In the genomic region with DNA sequence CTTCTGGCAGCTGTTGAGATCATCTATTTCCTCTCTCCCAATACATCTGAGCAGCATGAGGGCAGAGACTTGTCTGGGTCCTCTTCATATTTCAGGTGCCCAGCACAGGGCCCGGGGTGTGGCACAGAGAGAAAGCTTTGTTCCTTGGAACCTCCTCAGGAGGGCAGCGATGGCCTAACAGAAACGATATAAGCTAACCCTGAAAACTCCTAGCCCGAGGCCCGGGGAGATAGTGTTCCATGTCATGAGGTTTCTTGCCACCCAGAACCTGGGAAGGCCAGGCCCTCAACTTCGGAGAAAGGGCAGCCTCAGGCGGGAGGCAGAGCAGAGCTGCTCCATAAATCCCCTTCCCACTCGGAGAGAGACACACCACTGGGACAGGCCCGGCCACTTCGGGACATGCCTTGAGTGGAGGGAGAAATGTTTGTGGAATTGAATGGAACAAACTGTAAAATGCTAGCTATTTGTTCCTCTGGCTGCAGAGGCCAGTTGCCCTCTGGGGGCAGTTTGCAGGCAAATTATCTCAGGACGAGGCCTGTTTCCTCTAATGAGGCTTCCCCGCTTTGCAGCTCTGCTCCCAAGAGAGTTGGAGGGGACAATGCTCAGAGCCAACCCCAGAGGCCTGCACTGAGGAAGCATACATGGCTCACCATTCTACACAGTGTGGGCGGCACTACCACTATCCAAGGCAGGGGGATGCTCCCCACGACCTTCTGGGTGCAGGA, we compare ENCODE assay signal across 8 cellular contexts. TPM values are rescaled to one million over a fixed set of nuclear protein-coding genes. Genes with fewer than 3 reads are reported as not detected.
DNase-seq lines count a peak whose midpoint lies in the region; ATAC-seq and TF ChIP-seq lines count a peak whose summit lies in the region.

No MANE protein-coding gene starts in this region.

- H3K36me3 ChIP-seq in heart left ventricle = peaks cover 0 to 8% (median 0%) of the 10 kb centered on the region in 9 donors

- peak overlapping the region; percentile 65 for H3K4me3 Mint-ChIP-seq in activated CD4-positive, alpha-beta T cell treated with anti-CD3 and anti-CD28 coated beads, Interleukin-2, amount 10 ng/mL, durations not matched to agents 24 days and 14 days
- peak overlapping the region; percentile 54 to 84 (median 62) for H3K4me3 Mint-ChIP-seq in T-cell
- peak overlapping the region; percentile 41 to 52 for H3K4me3 Mint-ChIP-seq in stimulated activated naive B cell treated with anti-CD40 and anti-IgM and Interleukin-4, amounts not matched to agents 10 μg/mL and 1 μg/mL and 100 μg/mL, for 72 hours

- H3K4me1 Mint-ChIP-seq in activated CD4-positive, alpha-beta T cell treated with anti-CD3 and anti-CD28 coated beads, Interleukin-2, amount 10 ng/mL, durations not matched to agents 24 days and 14 days = peaks cover 71% of the 10 kb centered on the region
- H3K4me1 Mint-ChIP-seq in T-cell = peaks cover 85 to 96% (median 92%) of the 10 kb centered on the region in 3 donors
- peaks cover 39 to 74% of the 10 kb centered on the region in 2 donors for H3K4me1 Mint-ChIP-seq in stimulated activated naive B cell treated with anti-CD40 and anti-IgM and Interleukin-4, amounts not matched to agents 10 μg/mL and 1 μg/mL and 100 μg/mL, for 72 hours

- ATAC-seq in T-cell (replicated peaks in 1 of 4) = peak; percentile 15 to 26 (median 20)
- peak; percentile 19 to 46 (median 44) for ATAC-seq in heart left ventricle
- ATAC-seq in stimulated activated naive B cell treated with anti-CD40 and anti-IgM and Interleukin-4, amounts not matched to agents 10 μg/mL and 1 μg/mL and 100 μg/mL, for 72 hours (replicated peaks) = peak; percentile 74 to 83
- ATAC-seq in HG03439 (IDR thresholded peaks at IDR 0.05; ENCODE audit: unreplicated experiment) = no peak
- ATAC-seq in HG02571 (IDR thresholded peaks at IDR 0.05; ENCODE audit: unreplicated experiment) = no peak
- ATAC-seq in HG03469 (IDR thresholded peaks at IDR 0.05; ENCODE audit: unreplicated experiment) = no peak

- no peaks in the 10 kb centered on the region for H3K27me3 ChIP-seq in heart left ventricle

- peak overlapping the region in 2 of 12 donors; percentile 2 to 33 for H3K4me3 ChIP-seq in heart left ventricle

- H3K27ac Mint-ChIP-seq in activated CD4-positive, alpha-beta T cell treated with anti-CD3 and anti-CD28 coated beads, Interleukin-2, amount 10 ng/mL, durations not matched to agents 24 days and 14 days = peak overlapping the region; percentile 80
- H3K27ac Mint-ChIP-seq in T-cell = peak overlapping the region; percentile 91 to 95
- H3K27ac Mint-ChIP-seq in stimulated activated naive B cell treated with anti-CD40 and anti-IgM and Interleukin-4, amounts not matched to agents 10 μg/mL and 1 μg/mL and 100 μg/mL, for 72 hours = peak overlapping the region; percentile 56

- H3K36me3 Mint-ChIP-seq in activated CD4-positive, alpha-beta T cell treated with anti-CD3 and anti-CD28 coated beads, Interleukin-2, amount 10 ng/mL, durations not matched to agents 24 days and 14 days (ENCODE audit: low read depth) = peaks cover 5% of the 10 kb centered on the region
- no peaks in the 10 kb centered on the region for H3K36me3 Mint-ChIP-seq in T-cell
- no peaks in the 10 kb centered on the region for H3K36me3 Mint-ChIP-seq in stimulated activated naive B cell treated with anti-CD40 and anti-IgM and Interleukin-4, amounts not matched to agents 10 μg/mL and 1 μg/mL and 100 μg/mL, for 72 hours

- no peak for TF ChIP-seq POLR2A in heart left ventricle (IDR thresholded peaks at IDR 0.05)

- peak in 3 of 12 donors; percentile 5 to 19 (median 10) for TF ChIP-seq CTCF in heart left ventricle (IDR thresholded peaks at IDR 0.05)

- peak overlapping the region; percentile 28 to 96 (median 76) for H3K27ac ChIP-seq in heart left ventricle

- no peak for DNase-seq in activated CD4-positive, alpha-beta T cell treated with anti-CD3 and anti-CD28 coated beads, Interleukin-2, amount 10 ng/mL, durations not matched to agents 24 days and 14 days
- DNase-seq in activated CD4-positive, alpha-beta T cell treated with anti-CD3 and anti-CD28 coated beads, Interleukin-2, amount 50 U/mL, for 48 hours = no peak
- no peak for DNase-seq in T-cell
- peak in 3 of 5 donors; percentile 54 to 68 (median 64) for DNase-seq in heart left ventricle
- peak; percentile 41 for DNase-seq in stimulated activated naive B cell treated with anti-CD40 and anti-IgM and Interleukin-4, amounts not matched to agents 10 μg/mL and 1 μg/mL and 100 μg/mL, for 72 hours

- H3K4me1 ChIP-seq in heart left ventricle = peaks cover 30 to 100% (median 84%) of the 10 kb centered on the region in 12 donors

- CTCF ChIA-PET in T-cell (lab: Charles Lee) = interaction anchor here in 1 of 2 donors (0.6 to 1.3 kb wide), 4 partner anchors 10 to 379 kb away, joined by 3 to 4 read pairs (median 4); no protein-coding TSS in a partner anchor

- intact Hi-C loops in activated CD4-positive, alpha-beta T cell treated with anti-CD3 and anti-CD28 coated beads, Interleukin-2, amount 10 ng/mL, durations not matched to agents 24 days and 14 days (cut with micrococcal nuclease) = loop anchor here (1.0 to 10.0 kb wide), 2 partner anchors 12 to 415 kb away; no protein-coding TSS in a partner anchor
- intact Hi-C loops in heart left ventricle (cut with DNase I) = loop anchor here in 1 of 10 donors (5.0 kb wide), 1 partner anchor 58 kb away; no protein-coding TSS in a partner anchor

- no peaks in the 10 kb centered on the region for H3K9me3 Mint-ChIP-seq in activated CD4-positive, alpha-beta T cell treated with anti-CD3 and anti-CD28 coated beads, Interleukin-2, amount 10 ng/mL, durations not matched to agents 24 days and 14 days
- no peaks in the 10 kb centered on the region for H3K9me3 Mint-ChIP-seq in T-cell
- H3K9me3 Mint-ChIP-seq in stimulated activated naive B cell treated with anti-CD40 and anti-IgM and Interleukin-4, amounts not matched to agents 10 μg/mL and 1 μg/mL and 100 μg/mL, for 72 hours = peaks cover 0 to 2% of the 10 kb centered on the region in 2 donors

- no peaks in the 10 kb centered on the region for H3K9me3 ChIP-seq in heart left ventricle

- POLR2A ChIA-PET in T-cell (lab: Charles Lee) = no interaction called here

- 33 to 42% (median 39%) methylated on average over 10 to 14 of the region's 14 CpGs for WGBS in heart left ventricle, 4 donors

- H3K27me3 Mint-ChIP-seq in activated CD4-positive, alpha-beta T cell treated with anti-CD3 and anti-CD28 coated beads, Interleukin-2, amount 10 ng/mL, durations not matched to agents 24 days and 14 days = no peaks in the 10 kb centered on the region
- H3K27me3 Mint-ChIP-seq in T-cell = no peaks in the 10 kb centered on the region
- H3K27me3 Mint-ChIP-seq in stimulated activated naive B cell treated with anti-CD40 and anti-IgM and Interleukin-4, amounts not matched to agents 10 μg/mL and 1 μg/mL and 100 μg/mL, for 72 hours = no peaks in the 10 kb centered on the region

RNA-seq across cellular contexts. Expression of a gene that starts 11.6 kb away (rescaled TPM):
- 22.7 and 23.8 TPM in 2 replicates for total RNA-seq in activated CD4-positive, alpha-beta T cell treated with anti-CD3 and anti-CD28 coated beads, Interleukin-2, amount 10 ng/mL, durations not matched to agents 24 days and 14 days
- 10 to 100 TPM; 37.2 to 57.3 (median 47.3) TPM for total RNA-seq in T-cell
- 10 to 100 TPM; 15.2 to 58.9 (median 29.2) TPM for total RNA-seq in heart left ventricle
- polyA plus RNA-seq in heart left ventricle = 10 to 100 TPM in 1 of 2 donors, 1 to 10 TPM in 1; 7.9 to 12.5 TPM

RNA-seq across cellular contexts. Expression of a gene that starts 59.5 kb away (rescaled TPM):
- 3,383 and 3,385 TPM in 2 replicates for total RNA-seq in activated CD4-positive, alpha-beta T cell treated with anti-CD3 and anti-CD28 coated beads, Interleukin-2, amount 10 ng/mL, durations not matched to agents 24 days and 14 days
- 1,000 to 10,000 TPM; 4,604 to 5,380 (median 4,830) TPM for total RNA-seq in T-cell
- total RNA-seq in heart left ventricle = 1,000 to 10,000 TPM in 4 of 9 donors, 100 to 1,000 TPM in 5; 434 to 1,232 (median 990) TPM
- 1,000 to 10,000 TPM in 1 of 2 donors, 100 to 1,000 TPM in 1; 761 to 2,100 TPM for polyA plus RNA-seq in heart left ventricle

Comparison
In these comparisons a context has a peak if more than half of its experiments do, and no peak if none do; other contexts are left out.
1. DNase-seq: peak in heart left ventricle (3 of 5) and stimulated activated naive B cell treated with anti-CD40 and anti-IgM and Interleukin-4, amounts not matched to agents 10 μg/mL and 1 μg/mL and 100 μg/mL, for 72 hours (single experiment); none in activated CD4-positive, alpha-beta T cell treated with anti-CD3 and anti-CD28 coated beads, Interleukin-2, amount 10 ng/mL, durations not matched to agents 24 days and 14 days (single experiment), activated CD4-positive, alpha-beta T cell treated with anti-CD3 and anti-CD28 coated beads, Interleukin-2, amount 50 U/mL, for 48 hours (0 of 2) and T-cell (0 of 34).
2. ATAC-seq: peak in T-cell (4 of 4), heart left ventricle (4 of 4) and stimulated activated naive B cell treated with anti-CD40 and anti-IgM and Interleukin-4, amounts not matched to agents 10 μg/mL and 1 μg/mL and 100 μg/mL, for 72 hours (2 of 2); none in HG03439 (single experiment), HG02571 (single experiment) and HG03469 (single experiment).
3. Peak in every context shown above with its lines, with median percentiles within 50 percentile points of each other: H3K27ac Mint-ChIP-seq and H3K4me3 Mint-ChIP-seq.